Comparison of ENCODE assay signal across 33 cellular contexts in the genomic region with DNA sequence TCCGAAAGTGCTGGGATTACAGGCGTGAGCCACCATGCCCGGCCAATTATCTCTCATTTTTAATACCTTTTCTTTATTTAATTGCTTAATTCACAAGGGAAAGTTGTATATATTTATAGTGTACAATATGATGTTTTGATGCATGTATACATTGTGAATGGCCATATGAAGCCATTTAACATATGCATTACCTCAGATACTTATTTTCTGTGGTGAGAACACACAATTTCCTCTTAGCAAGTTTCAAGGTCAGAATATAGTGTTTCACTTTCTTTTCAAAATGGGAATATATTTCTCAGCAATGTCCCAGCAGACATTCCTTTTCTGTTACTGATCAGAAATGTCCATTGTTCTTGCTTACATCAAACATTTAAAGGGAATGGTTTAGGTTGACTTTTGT.
"Had no signal": no experiment of that assay in that cellular context is flagged by ENCODE, and none has a peak within 500 bp of the region (broad histone marks: within the 10 kb centered on the region; RNA-seq: fewer than 3 reads in every experiment).

No MANE protein-coding gene starts in this region.

- H3K9me3 ChIP-seq: adrenal gland, colonic mucosa had no signal

- H3K27ac ChIP-seq: adrenal gland, cardiac muscle cell, colonic mucosa, WERI-Rb-1 had no signal

- H3K4me3 ChIP-seq: adrenal gland, cardiac muscle cell, colonic mucosa had no signal

- ATAC-seq: activated CD4-positive, alpha-beta T cell treated with anti-CD3 and anti-CD28 coated beads for 36 hours; activated CD4-positive, CD25-positive, alpha-beta regulatory T cell treated with anti-CD3 and anti-CD28 coated beads, Interleukin-2, amount 50 U/mL, for 24 hours; activated CD8-positive, alpha-beta T cell treated with anti-CD3 and anti-CD28 coated beads for 36 hours; activated naive CD4-positive, alpha-beta T cell treated with anti-CD3 and anti-CD28 coated beads, Interleukin-2, amount 50 U/mL, for 72 hours; activated T-cell treated with anti-CD3 and anti-CD28 coated beads, Interleukin-2, amount 50 U/mL, for 4 hours; activated T-cell treated with anti-CD3 and anti-CD28 coated beads, Interleukin-2, amount 50 U/mL, for 72 hours; activated T-helper 17 cell treated with anti-CD3 and anti-CD28 coated beads, Interleukin-2, amount 50 U/mL, for 72 hours; WTC11 had no signal

- DNase-seq: activated CD4-positive, alpha-beta memory T cell treated with anti-CD3 and anti-CD28 coated beads for 36 hours; activated CD4-positive, alpha-beta T cell treated with anti-CD3 and anti-CD28 coated beads for 1 hour; activated CD4-positive, alpha-beta T cell treated with anti-CD3 and anti-CD28 coated beads for 36 hours; activated CD4-positive, alpha-beta T cell treated with anti-CD3 and anti-CD28 coated beads for 48 hours; activated CD4-positive, alpha-beta T cell treated with anti-CD3 and anti-CD28 coated beads, Interleukin-2, amount 50 U/mL, for 1 hour; activated CD4-positive, alpha-beta T cell treated with anti-CD3 and anti-CD28 coated beads, Interleukin-2, amount 50 U/mL, for 4 hours; activated CD4-positive, CD25-positive, alpha-beta regulatory T cell; activated CD8-positive, alpha-beta memory T cell treated with anti-CD3 and anti-CD28 coated beads, Interleukin-2, amount 50 U/mL, for 4 hours; activated CD8-positive, alpha-beta T cell treated with anti-CD3 and anti-CD28 coated beads for 36 hours; activated effector memory CD4-positive, alpha-beta T cell treated with anti-CD3 and anti-CD28 coated beads, Interleukin-2, amount 50 U/mL, for 16 hours; activated gamma-delta T cell treated with Interleukin-2 at 50 U/mL for 16 hours; activated naive CD4-positive, alpha-beta T cell; activated naive CD4-positive, alpha-beta T cell treated with anti-CD3 and anti-CD28 coated beads for 36 hours; activated naive CD4-positive, alpha-beta T cell treated with anti-CD3 and anti-CD28 coated beads, Interleukin-2, amount 50 U/mL, for 16 hours; activated naive CD8-positive, alpha-beta T cell treated with anti-CD3 and anti-CD28 coated beads for 36 hours; activated T-cell treated with anti-CD3 and anti-CD28 coated beads for 4 hours; activated T-cell treated with anti-CD3 and anti-CD28 coated beads, Interleukin-2, amount 50 U/mL, for 1 hour; activated T-cell treated with anti-CD3 and anti-CD28 coated beads, Interleukin-2, amount 50 U/mL, for 4 hours; activated T-cell treated with anti-CD3 and anti-CD28 coated beads, Interleukin-2, amount 50 U/mL, for 72 hours; adrenal gland; amniotic stem cell; aorta; caudate nucleus; cerebellar nuclear complex; colonic mucosa; T-helper 2 cell; T-helper 9 cell; WERI-Rb-1 had no signal

- H3K27me3 ChIP-seq: adrenal gland, cardiac muscle cell, colonic mucosa had no signal

- H3K36me3 ChIP-seq: adrenal gland, cardiac muscle cell, colonic mucosa, WERI-Rb-1 had no signal

- H3K4me1 ChIP-seq: adrenal gland, colonic mucosa had no signal
